Comparison of ENCODE assay signal across 1 cellular context in the genomic region with DNA sequence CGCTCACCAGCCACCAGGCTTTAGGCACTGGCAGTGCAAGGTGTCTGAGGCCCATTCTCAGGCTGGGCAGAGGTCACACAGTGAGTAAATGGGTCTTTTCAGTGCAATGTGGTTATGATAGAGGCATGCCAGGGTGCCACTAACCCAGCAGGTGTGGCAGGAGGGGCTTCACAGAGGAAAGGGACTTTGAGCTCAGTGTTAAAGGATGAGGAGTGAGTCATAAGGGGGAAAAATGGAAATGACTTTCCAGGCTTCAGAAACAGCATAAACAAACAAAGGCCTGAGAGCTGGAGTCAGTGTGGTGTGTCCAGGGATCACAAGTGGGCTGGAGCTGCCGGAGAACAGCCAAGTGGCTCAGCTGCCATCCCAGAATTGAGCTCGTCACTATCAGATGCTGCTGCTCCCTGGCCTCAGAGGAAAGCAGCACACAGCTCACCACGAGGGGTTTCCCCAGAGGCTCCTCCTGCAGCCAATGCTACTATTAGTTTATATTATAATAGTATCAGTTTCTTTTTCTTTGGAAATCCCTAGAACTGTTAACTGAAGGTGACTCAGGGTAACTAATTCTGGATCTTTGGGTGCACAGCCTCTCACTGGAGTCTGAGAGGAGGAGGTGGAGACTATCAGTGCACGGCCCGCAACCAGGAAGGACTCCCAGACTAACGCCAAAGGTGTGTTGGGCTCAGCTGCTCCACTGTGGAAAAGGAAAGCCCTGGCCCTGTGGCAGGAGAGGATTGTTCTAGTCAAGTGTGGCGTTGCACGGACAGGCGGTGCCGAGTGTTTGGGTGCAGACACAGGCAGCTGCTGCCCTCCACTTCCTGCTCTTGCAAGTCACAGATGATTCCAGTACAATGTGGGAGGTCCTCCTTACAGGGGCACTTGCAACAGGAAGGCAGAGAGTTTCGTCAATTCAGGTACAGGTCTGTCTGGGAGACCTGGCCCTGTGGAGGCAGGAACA.
TF ChIP-seq lines count a peak whose summit lies in the region.

No MANE protein-coding gene starts in this region.

TF ChIP-seq in HepG2, 621 proteins besides CTCF, POLR2A, EP300 and RAD21 (continued from another document and continues in another):
- TF ChIP-seq, protein P1, sequence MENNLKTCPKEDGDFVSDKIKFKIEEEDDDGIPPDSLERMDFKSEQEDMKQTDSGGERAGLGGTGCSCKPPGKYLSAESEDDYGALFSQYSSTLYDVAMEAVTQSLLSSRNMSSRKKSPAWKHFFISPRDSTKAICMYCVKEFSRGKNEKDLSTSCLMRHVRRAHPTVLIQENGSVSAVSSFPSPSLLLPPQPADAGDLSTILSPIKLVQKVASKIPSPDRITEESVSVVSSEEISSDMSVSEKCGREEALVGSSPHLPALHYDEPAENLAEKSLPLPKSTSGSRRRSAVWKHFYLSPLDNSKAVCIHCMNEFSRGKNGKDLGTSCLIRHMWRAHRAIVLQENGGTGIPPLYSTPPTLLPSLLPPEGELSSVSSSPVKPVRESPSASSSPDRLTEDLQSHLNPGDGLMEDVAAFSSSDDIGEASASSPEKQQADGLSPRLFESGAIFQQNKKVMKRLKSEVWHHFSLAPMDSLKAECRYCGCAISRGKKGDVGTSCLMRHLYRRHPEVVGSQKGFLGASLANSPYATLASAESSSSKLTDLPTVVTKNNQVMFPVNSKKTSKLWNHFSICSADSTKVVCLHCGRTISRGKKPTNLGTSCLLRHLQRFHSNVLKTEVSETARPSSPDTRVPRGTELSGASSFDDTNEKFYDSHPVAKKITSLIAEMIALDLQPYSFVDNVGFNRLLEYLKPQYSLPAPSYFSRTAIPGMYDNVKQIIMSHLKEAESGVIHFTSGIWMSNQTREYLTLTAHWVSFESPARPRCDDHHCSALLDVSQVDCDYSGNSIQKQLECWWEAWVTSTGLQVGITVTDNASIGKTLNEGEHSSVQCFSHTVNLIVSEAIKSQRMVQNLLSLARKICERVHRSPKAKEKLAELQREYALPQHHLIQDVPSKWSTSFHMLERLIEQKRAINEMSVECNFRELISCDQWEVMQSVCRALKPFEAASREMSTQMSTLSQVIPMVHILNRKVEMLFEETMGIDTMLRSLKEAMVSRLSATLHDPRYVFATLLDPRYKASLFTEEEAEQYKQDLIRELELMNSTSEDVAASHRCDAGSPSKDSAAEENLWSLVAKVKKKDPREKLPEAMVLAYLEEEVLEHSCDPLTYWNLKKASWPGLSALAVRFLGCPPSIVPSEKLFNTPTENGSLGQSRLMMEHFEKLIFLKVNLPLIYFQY (CRISPR knock-in tag; IDR thresholded peaks at IDR 0.05; ENCODE audit: borderline replicate concordance): no peak
- TF ChIP-seq, protein P2, sequence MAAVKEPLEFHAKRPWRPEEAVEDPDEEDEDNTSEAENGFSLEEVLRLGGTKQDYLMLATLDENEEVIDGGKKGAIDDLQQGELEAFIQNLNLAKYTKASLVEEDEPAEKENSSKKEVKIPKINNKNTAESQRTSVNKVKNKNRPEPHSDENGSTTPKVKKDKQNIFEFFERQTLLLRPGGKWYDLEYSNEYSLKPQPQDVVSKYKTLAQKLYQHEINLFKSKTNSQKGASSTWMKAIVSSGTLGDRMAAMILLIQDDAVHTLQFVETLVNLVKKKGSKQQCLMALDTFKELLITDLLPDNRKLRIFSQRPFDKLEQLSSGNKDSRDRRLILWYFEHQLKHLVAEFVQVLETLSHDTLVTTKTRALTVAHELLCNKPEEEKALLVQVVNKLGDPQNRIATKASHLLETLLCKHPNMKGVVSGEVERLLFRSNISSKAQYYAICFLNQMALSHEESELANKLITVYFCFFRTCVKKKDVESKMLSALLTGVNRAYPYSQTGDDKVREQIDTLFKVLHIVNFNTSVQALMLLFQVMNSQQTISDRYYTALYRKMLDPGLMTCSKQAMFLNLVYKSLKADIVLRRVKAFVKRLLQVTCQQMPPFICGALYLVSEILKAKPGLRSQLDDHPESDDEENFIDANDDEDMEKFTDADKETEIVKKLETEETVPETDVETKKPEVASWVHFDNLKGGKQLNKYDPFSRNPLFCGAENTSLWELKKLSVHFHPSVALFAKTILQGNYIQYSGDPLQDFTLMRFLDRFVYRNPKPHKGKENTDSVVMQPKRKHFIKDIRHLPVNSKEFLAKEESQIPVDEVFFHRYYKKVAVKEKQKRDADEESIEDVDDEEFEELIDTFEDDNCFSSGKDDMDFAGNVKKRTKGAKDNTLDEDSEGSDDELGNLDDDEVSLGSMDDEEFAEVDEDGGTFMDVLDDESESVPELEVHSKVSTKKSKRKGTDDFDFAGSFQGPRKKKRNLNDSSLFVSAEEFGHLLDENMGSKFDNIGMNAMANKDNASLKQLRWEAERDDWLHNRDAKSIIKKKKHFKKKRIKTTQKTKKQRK (IDR thresholded peaks at IDR 0.05; ENCODE audit: low read length): no peak
- TF ChIP-seq SKI (IDR thresholded peaks at IDR 0.05; ENCODE audit: partially characterized antibody): no peak
- TF ChIP-seq, protein P3, sequence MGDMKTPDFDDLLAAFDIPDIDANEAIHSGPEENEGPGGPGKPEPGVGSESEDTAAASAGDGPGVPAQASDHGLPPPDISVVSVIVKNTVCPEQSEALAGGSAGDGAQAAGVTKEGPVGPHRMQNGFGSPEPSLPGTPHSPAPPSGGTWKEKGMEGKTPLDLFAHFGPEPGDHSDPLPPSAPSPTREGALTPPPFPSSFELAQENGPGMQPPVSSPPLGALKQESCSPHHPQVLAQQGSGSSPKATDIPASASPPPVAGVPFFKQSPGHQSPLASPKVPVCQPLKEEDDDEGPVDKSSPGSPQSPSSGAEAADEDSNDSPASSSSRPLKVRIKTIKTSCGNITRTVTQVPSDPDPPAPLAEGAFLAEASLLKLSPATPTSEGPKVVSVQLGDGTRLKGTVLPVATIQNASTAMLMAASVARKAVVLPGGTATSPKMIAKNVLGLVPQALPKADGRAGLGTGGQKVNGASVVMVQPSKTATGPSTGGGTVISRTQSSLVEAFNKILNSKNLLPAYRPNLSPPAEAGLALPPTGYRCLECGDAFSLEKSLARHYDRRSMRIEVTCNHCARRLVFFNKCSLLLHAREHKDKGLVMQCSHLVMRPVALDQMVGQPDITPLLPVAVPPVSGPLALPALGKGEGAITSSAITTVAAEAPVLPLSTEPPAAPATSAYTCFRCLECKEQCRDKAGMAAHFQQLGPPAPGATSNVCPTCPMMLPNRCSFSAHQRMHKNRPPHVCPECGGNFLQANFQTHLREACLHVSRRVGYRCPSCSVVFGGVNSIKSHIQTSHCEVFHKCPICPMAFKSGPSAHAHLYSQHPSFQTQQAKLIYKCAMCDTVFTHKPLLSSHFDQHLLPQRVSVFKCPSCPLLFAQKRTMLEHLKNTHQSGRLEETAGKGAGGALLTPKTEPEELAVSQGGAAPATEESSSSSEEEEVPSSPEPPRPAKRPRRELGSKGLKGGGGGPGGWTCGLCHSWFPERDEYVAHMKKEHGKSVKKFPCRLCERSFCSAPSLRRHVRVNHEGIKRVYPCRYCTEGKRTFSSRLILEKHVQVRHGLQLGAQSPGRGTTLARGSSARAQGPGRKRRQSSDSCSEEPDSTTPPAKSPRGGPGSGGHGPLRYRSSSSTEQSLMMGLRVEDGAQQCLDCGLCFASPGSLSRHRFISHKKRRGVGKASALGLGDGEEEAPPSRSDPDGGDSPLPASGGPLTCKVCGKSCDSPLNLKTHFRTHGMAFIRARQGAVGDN (CRISPR knock-in tag; IDR thresholded peaks at IDR 0.05): peak; percentile 72
- TF ChIP-seq, protein P4, sequence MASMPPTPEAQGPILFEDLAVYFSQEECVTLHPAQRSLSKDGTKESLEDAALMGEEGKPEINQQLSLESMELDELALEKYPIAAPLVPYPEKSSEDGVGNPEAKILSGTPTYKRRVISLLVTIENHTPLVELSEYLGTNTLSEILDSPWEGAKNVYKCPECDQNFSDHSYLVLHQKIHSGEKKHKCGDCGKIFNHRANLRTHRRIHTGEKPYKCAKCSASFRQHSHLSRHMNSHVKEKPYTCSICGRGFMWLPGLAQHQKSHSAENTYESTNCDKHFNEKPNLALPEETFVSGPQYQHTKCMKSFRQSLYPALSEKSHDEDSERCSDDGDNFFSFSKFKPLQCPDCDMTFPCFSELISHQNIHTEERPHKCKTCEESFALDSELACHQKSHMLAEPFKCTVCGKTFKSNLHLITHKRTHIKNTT (CRISPR knock-in tag; IDR thresholded peaks at IDR 0.05): no peak
- TF ChIP-seq IKZF1 (IDR thresholded peaks at IDR 0.05): no peak
- TF ChIP-seq, protein P5, sequence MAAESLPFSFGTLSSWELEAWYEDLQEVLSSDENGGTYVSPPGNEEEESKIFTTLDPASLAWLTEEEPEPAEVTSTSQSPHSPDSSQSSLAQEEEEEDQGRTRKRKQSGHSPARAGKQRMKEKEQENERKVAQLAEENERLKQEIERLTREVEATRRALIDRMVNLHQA (CRISPR knock-in tag; IDR thresholded peaks at IDR 0.05): no peak
- TF ChIP-seq KDM6A (CRISPR knock-in tag; IDR thresholded peaks at IDR 0.05; ENCODE audit: low read depth): no peak
- TF ChIP-seq, protein P6, sequence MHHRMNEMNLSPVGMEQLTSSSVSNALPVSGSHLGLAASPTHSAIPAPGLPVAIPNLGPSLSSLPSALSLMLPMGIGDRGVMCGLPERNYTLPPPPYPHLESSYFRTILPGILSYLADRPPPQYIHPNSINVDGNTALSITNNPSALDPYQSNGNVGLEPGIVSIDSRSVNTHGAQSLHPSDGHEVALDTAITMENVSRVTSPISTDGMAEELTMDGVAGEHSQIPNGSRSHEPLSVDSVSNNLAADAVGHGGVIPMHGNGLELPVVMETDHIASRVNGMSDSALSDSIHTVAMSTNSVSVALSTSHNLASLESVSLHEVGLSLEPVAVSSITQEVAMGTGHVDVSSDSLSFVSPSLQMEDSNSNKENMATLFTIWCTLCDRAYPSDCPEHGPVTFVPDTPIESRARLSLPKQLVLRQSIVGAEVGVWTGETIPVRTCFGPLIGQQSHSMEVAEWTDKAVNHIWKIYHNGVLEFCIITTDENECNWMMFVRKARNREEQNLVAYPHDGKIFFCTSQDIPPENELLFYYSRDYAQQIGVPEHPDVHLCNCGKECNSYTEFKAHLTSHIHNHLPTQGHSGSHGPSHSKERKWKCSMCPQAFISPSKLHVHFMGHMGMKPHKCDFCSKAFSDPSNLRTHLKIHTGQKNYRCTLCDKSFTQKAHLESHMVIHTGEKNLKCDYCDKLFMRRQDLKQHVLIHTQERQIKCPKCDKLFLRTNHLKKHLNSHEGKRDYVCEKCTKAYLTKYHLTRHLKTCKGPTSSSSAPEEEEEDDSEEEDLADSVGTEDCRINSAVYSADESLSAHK (CRISPR knock-in tag; IDR thresholded peaks at IDR 0.05; ENCODE audit: borderline replicate concordance): no peak
- 0 out of 2 replicates have a peak, but pooled peaks have one; percentile 33 for TF ChIP-seq PITX1 (CRISPR knock-in tag; IDR thresholded peaks at IDR 0.05)
- TF ChIP-seq, protein P7, sequence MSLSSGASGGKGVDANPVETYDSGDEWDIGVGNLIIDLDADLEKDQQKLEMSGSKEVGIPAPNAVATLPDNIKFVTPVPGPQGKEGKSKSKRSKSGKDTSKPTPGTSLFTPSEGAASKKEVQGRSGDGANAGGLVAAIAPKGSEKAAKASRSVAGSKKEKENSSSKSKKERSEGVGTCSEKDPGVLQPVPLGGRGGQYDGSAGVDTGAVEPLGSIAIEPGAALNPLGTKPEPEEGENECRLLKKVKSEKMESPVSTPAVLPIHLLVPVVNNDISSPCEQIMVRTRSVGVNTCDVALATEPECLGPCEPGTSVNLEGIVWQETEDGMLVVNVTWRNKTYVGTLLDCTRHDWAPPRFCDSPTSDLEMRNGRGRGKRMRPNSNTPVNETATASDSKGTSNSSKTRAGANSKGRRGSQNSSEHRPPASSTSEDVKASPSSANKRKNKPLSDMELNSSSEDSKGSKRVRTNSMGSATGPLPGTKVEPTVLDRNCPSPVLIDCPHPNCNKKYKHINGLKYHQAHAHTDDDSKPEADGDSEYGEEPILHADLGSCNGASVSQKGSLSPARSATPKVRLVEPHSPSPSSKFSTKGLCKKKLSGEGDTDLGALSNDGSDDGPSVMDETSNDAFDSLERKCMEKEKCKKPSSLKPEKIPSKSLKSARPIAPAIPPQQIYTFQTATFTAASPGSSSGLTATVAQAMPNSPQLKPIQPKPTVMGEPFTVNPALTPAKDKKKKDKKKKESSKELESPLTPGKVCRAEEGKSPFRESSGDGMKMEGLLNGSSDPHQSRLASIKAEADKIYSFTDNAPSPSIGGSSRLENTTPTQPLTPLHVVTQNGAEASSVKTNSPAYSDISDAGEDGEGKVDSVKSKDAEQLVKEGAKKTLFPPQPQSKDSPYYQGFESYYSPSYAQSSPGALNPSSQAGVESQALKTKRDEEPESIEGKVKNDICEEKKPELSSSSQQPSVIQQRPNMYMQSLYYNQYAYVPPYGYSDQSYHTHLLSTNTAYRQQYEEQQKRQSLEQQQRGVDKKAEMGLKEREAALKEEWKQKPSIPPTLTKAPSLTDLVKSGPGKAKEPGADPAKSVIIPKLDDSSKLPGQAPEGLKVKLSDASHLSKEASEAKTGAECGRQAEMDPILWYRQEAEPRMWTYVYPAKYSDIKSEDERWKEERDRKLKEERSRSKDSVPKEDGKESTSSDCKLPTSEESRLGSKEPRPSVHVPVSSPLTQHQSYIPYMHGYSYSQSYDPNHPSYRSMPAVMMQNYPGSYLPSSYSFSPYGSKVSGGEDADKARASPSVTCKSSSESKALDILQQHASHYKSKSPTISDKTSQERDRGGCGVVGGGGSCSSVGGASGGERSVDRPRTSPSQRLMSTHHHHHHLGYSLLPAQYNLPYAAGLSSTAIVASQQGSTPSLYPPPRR (CRISPR knock-in tag; IDR thresholded peaks at IDR 0.05; ENCODE audit: borderline replicate concordance): peak; percentile 47; the same call in 1 of the 2 replicates
- TF ChIP-seq, protein P8, sequence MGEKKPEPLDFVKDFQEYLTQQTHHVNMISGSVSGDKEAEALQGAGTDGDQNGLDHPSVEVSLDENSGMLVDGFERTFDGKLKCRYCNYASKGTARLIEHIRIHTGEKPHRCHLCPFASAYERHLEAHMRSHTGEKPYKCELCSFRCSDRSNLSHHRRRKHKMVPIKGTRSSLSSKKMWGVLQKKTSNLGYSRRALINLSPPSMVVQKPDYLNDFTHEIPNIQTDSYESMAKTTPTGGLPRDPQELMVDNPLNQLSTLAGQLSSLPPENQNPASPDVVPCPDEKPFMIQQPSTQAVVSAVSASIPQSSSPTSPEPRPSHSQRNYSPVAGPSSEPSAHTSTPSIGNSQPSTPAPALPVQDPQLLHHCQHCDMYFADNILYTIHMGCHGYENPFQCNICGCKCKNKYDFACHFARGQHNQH (CRISPR knock-in tag; IDR thresholded peaks at IDR 0.05): no peak
- no peak for TF ChIP-seq SMYD3 (CRISPR knock-in tag; IDR thresholded peaks at IDR 0.05)
- TF ChIP-seq FOXA1 (IDR thresholded peaks at IDR 0.05): no peak
- peak; percentile 56 for TF ChIP-seq FOXA1 (CRISPR knock-in tag; IDR thresholded peaks at IDR 0.05)
- no peak for TF ChIP-seq HES4 (CRISPR knock-in tag; IDR thresholded peaks at IDR 0.05; ENCODE audit: borderline replicate concordance)
- TF ChIP-seq SP2 (CRISPR knock-in tag; IDR thresholded peaks at IDR 0.05): no peak
- no peak for TF ChIP-seq POLR2G (IDR thresholded peaks at IDR 0.05; ENCODE audit: low read depth, low read length)
- no peak for TF ChIP-seq KLF13 (CRISPR knock-in tag; IDR thresholded peaks at IDR 0.05)
- TF ChIP-seq FOXO1 (CRISPR knock-in tag; IDR thresholded peaks at IDR 0.05): peak; percentile 29; the same call in 1 of the 2 replicates
- TF ChIP-seq, protein P9, sequence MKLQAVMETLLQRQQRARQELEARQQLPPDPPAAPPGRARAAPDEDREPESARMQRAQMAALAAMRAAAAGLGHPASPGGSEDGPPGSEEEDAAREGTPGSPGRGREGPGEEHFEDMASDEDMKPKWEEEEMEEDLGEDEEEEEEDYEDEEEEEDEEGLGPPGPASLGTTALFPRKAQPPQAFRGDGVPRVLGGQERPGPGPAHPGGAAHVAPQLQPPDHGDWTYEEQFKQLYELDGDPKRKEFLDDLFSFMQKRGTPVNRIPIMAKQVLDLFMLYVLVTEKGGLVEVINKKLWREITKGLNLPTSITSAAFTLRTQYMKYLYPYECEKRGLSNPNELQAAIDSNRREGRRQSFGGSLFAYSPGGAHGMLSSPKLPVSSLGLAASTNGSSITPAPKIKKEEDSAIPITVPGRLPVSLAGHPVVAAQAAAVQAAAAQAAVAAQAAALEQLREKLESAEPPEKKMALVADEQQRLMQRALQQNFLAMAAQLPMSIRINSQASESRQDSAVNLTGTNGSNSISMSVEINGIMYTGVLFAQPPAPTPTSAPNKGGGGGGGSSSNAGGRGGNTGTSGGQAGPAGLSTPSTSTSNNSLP (IDR thresholded peaks at IDR 0.05; ENCODE audit: low read depth, low read length): no peak
- TF ChIP-seq PHF20 (CRISPR knock-in tag; IDR thresholded peaks at IDR 0.05): no peak; the same call in 1 of the 2 replicates
- TF ChIP-seq RFX5 (IDR thresholded peaks at IDR 0.05; ENCODE audit: low read depth, low read length): no peak
